1 cellular context compared by ENCODE assay signal in genomic region chr17:42577532-42578281, GRCh38.
A peak's percentile ranks its signal among the peaks of the same experiment; 100 is the strongest.
TF ChIP-seq lines count a peak whose summit lies in the region.

A gene with protein sequence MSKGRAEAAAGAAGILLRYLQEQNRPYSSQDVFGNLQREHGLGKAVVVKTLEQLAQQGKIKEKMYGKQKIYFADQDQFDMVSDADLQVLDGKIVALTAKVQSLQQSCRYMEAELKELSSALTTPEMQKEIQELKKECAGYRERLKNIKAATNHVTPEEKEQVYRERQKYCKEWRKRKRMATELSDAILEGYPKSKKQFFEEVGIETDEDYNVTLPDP (minus strand): TSS chr17:42577729. CDS start chr17:42577686, 43 bp downstream.

TF ChIP-seq in HepG2, 621 proteins besides CTCF, POLR2A, EP300 and RAD21 (continued from another document and continues in another):
- TF ChIP-seq SMAD9 (CRISPR knock-in tag; IDR thresholded peaks at IDR 0.05) (peak; percentile 64; the same call in 1 of the 2 replicates), BCL6 (CRISPR knock-in tag; IDR thresholded peaks at IDR 0.05) (0 out of 2 replicates have a peak, but pooled peaks have one; percentile 36), ZNF687 (CRISPR knock-in tag; IDR thresholded peaks at IDR 0.05) (peak; percentile 98), ZNF12 (CRISPR knock-in tag; IDR thresholded peaks at IDR 0.05) (no peak), ZNF629 (CRISPR knock-in tag; conservative IDR thresholded peaks at IDR 0.05) (peak; percentile 36), ZNF703 (CRISPR knock-in tag; IDR thresholded peaks at IDR 0.05; ENCODE audit: borderline replicate concordance) (0 out of 2 replicates have a peak, but pooled peaks have one; percentile 54), GLI4 (CRISPR knock-in tag; IDR thresholded peaks at IDR 0.05; ENCODE audit: borderline replicate concordance) (peak; percentile 84), SNAI1 (CRISPR knock-in tag; IDR thresholded peaks at IDR 0.05; ENCODE audit: borderline replicate concordance) (peak; percentile 75; the same call in 1 of the 2 replicates), FUBP1 (CRISPR knock-in tag; IDR thresholded peaks at IDR 0.05; ENCODE audit: borderline replicate concordance) (0 out of 2 replicates have a peak, but pooled peaks have one; percentile 31), MTF2 (CRISPR knock-in tag; IDR thresholded peaks at IDR 0.05; ENCODE audit: borderline replicate concordance) (peak; percentile 64; the same call in 1 of the 2 replicates), ELF4 (CRISPR knock-in tag; IDR thresholded peaks at IDR 0.05; ENCODE audit: borderline replicate concordance) (peak; percentile 81; the same call in 1 of the 2 replicates), TFDP2 (CRISPR knock-in tag; IDR thresholded peaks at IDR 0.05) (peak; percentile 99), TAF1 (CRISPR knock-in tag; IDR thresholded peaks at IDR 0.05) (peak; percentile 91), ZNF205 (CRISPR knock-in tag; IDR thresholded peaks at IDR 0.05) (peak; percentile 64; the same call in 1 of the 2 replicates), ZSCAN29 (CRISPR knock-in tag; conservative IDR thresholded peaks at IDR 0.05) (peak; percentile 28; the same call in 1 of the 2 replicates), WIZ (CRISPR knock-in tag; IDR thresholded peaks at IDR 0.05) (peak; percentile 88; the same call in 1 of the 2 replicates), TBX3 (IDR thresholded peaks at IDR 0.05; ENCODE audit: borderline replicate concordance) (no peak), SKI (IDR thresholded peaks at IDR 0.05; ENCODE audit: partially characterized antibody) (no peak), ZSCAN25 (CRISPR knock-in tag; IDR thresholded peaks at IDR 0.05) (peak; percentile 73; the same call in 1 of the 2 replicates), ZNF777 (CRISPR knock-in tag; IDR thresholded peaks at IDR 0.05) (peak; percentile 18; the same call in 1 of the 2 replicates), ZNF24 (IDR thresholded peaks at IDR 0.05) (peak; percentile 20; the same call in 1 of the 2 replicates), DPF2 (CRISPR knock-in tag; IDR thresholded peaks at IDR 0.05; ENCODE audit: borderline replicate concordance, low read depth) (0 out of 2 replicates have a peak, but pooled peaks have one; percentile 15), ZNF652 (CRISPR knock-in tag; IDR thresholded peaks at IDR 0.05; ENCODE audit: borderline replicate concordance, low read depth) (peak; percentile 31; the same call in 1 of the 2 replicates)
- TF ChIP-seq, protein P1, sequence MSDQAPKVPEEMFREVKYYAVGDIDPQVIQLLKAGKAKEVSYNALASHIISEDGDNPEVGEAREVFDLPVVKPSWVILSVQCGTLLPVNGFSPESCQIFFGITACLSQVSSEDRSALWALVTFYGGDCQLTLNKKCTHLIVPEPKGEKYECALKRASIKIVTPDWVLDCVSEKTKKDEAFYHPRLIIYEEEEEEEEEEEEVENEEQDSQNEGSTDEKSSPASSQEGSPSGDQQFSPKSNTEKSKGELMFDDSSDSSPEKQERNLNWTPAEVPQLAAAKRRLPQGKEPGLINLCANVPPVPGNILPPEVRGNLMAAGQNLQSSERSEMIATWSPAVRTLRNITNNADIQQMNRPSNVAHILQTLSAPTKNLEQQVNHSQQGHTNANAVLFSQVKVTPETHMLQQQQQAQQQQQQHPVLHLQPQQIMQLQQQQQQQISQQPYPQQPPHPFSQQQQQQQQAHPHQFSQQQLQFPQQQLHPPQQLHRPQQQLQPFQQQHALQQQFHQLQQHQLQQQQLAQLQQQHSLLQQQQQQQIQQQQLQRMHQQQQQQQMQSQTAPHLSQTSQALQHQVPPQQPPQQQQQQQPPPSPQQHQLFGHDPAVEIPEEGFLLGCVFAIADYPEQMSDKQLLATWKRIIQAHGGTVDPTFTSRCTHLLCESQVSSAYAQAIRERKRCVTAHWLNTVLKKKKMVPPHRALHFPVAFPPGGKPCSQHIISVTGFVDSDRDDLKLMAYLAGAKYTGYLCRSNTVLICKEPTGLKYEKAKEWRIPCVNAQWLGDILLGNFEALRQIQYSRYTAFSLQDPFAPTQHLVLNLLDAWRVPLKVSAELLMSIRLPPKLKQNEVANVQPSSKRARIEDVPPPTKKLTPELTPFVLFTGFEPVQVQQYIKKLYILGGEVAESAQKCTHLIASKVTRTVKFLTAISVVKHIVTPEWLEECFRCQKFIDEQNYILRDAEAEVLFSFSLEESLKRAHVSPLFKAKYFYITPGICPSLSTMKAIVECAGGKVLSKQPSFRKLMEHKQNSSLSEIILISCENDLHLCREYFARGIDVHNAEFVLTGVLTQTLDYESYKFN (CRISPR knock-in tag; conservative IDR thresholded peaks at IDR 0.05), result peak; percentile 33
- TF ChIP-seq, protein P2, sequence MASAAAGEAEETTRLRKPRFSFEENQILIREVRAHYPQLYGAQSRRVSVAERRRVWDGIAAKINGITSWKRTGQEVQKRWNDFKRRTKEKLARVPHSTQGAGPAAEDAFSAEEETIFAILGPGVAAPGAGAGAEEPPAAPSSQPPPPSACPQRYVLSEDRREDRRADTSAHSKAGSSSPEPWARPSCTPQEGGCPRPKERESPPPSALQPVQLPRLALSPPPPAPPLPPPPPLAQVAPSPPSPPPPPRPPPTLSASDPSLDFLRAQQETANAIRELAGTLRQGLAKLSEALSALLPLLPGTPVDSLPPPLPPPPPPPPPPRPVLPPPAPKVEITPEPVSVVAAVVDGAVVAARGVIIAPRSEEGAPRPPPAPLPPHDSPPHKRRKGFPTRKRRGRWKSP (CRISPR knock-in tag; IDR thresholded peaks at IDR 0.05), result peak; percentile 95
- TF ChIP-seq, protein P3, sequence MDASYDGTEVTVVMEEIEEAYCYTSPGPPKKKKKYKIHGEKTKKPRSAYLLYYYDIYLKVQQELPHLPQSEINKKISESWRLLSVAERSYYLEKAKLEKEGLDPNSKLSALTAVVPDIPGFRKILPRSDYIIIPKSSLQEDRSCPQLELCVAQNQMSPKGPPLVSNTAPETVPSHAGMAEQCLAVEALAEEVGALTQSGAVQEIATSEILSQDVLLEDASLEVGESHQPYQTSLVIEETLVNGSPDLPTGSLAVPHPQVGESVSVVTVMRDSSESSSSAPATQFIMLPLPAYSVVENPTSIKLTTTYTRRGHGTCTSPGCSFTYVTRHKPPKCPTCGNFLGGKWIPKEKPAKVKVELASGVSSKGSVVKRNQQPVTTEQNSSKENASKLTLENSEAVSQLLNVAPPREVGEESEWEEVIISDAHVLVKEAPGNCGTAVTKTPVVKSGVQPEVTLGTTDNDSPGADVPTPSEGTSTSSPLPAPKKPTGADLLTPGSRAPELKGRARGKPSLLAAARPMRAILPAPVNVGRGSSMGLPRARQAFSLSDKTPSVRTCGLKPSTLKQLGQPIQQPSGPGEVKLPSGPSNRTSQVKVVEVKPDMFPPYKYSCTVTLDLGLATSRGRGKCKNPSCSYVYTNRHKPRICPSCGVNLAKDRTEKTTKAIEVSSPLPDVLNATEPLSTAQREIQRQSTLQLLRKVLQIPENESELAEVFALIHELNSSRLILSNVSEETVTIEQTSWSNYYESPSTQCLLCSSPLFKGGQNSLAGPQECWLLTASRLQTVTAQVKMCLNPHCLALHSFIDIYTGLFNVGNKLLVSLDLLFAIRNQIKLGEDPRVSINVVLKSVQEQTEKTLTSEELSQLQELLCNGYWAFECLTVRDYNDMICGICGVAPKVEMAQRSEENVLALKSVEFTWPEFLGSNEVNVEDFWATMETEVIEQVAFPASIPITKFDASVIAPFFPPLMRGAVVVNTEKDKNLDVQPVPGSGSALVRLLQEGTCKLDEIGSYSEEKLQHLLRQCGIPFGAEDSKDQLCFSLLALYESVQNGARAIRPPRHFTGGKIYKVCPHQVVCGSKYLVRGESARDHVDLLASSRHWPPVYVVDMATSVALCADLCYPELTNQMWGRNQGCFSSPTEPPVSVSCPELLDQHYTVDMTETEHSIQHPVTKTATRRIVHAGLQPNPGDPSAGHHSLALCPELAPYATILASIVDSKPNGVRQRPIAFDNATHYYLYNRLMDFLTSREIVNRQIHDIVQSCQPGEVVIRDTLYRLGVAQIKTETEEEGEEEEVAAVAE (CRISPR knock-in tag; IDR thresholded peaks at IDR 0.05; ENCODE audit: borderline replicate concordance), result peak; percentile 95
- TF ChIP-seq, protein P4, sequence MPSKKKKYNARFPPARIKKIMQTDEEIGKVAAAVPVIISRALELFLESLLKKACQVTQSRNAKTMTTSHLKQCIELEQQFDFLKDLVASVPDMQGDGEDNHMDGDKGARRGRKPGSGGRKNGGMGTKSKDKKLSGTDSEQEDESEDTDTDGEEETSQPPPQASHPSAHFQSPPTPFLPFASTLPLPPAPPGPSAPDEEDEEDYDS (CRISPR knock-in tag; IDR thresholded peaks at IDR 0.05), result peak; percentile 74; the same call in 1 of the 2 replicates
- TF ChIP-seq, protein P5, sequence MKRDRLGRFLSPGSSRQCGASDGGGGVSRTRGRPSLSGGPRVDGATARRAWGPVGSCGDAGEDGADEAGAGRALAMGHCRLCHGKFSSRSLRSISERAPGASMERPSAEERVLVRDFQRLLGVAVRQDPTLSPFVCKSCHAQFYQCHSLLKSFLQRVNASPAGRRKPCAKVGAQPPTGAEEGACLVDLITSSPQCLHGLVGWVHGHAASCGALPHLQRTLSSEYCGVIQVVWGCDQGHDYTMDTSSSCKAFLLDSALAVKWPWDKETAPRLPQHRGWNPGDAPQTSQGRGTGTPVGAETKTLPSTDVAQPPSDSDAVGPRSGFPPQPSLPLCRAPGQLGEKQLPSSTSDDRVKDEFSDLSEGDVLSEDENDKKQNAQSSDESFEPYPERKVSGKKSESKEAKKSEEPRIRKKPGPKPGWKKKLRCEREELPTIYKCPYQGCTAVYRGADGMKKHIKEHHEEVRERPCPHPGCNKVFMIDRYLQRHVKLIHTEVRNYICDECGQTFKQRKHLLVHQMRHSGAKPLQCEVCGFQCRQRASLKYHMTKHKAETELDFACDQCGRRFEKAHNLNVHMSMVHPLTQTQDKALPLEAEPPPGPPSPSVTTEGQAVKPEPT (CRISPR knock-in tag; IDR thresholded peaks at IDR 0.05; ENCODE audit: low read depth), result no peak
- TF ChIP-seq, protein P6, sequence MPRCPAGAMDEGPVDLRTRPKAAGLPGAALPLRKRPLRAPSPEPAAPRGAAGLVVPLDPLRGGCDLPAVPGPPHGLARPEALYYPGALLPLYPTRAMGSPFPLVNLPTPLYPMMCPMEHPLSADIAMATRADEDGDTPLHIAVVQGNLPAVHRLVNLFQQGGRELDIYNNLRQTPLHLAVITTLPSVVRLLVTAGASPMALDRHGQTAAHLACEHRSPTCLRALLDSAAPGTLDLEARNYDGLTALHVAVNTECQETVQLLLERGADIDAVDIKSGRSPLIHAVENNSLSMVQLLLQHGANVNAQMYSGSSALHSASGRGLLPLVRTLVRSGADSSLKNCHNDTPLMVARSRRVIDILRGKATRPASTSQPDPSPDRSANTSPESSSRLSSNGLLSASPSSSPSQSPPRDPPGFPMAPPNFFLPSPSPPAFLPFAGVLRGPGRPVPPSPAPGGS (CRISPR knock-in tag; IDR thresholded peaks at IDR 0.05), result peak; percentile 58; the same call in 1 of the 2 replicates
- TF ChIP-seq, protein P7, sequence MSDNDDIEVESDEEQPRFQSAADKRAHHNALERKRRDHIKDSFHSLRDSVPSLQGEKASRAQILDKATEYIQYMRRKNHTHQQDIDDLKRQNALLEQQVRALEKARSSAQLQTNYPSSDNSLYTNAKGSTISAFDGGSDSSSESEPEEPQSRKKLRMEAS (IDR thresholded peaks at IDR 0.05), result peak; percentile 90
